In genomic region chr2:204749319-204749718, GRCh38 we compare ENCODE assay signal across 18 cellular contexts.
DNase-seq lines count a peak whose midpoint lies in the region; ATAC-seq, FAIRE-seq and TF ChIP-seq lines count a peak whose summit lies in the region.
"Had no signal": no experiment of that assay in that cellular context is flagged by ENCODE, and none has a peak within 500 bp of the region (broad histone marks: within the 10 kb centered on the region; RNA-seq: fewer than 3 reads in every experiment).

No MANE protein-coding gene starts in this region.

- no peaks in the 10 kb centered on the region for H3K27me3 Mint-ChIP-seq in T-helper 2 cell treated with Interferon-gamma antibody and Interleukin-4, amounts not matched to agents 5 μg/mL and 100 μg/mL, for 36 hours (ENCODE audit: low read depth)
- H3K27me3 Mint-ChIP-seq: activated naive CD8-positive, alpha-beta T cell had no signal

- H3K4me3 ChIP-seq in bronchial epithelial cell (ENCODE audit: low read depth, low read length) (no peak overlapping the region), mesendoderm (ENCODE audit: low read length) (no peak overlapping the region)
- H3K4me3 ChIP-seq: BLaER1 treated with 17β-estradiol and CSF1 and Interleukin-3, amounts not matched to agents 10 nM and 100 nM; colonic mucosa; esophagus squamous epithelium; lung; neural progenitor cell had no signal

- H4K5ac ChIP-seq in mesendoderm (ENCODE audit: low read length), result no peak overlapping the region

- H3K4ac ChIP-seq in mesendoderm (ENCODE audit: low read depth, low read length), result no peak overlapping the region

- no peak overlapping the region for H3K4me3 Mint-ChIP-seq in T-helper 2 cell treated with Interferon-gamma antibody and Interleukin-4, amounts not matched to agents 5 μg/mL and 100 μg/mL, for 36 hours
- H3K4me3 Mint-ChIP-seq: activated naive CD8-positive, alpha-beta T cell; neural progenitor cell had no signal

- no peak overlapping the region for H2AK5ac ChIP-seq in mesendoderm (ENCODE audit: low read length)

- H3K27ac Mint-ChIP-seq in T-helper 2 cell treated with Interferon-gamma antibody and Interleukin-4, amounts not matched to agents 5 μg/mL and 100 μg/mL, for 36 hours, result no peak overlapping the region
- H3K27ac Mint-ChIP-seq: activated naive CD8-positive, alpha-beta T cell; neural progenitor cell had no signal

- H3K27me3 ChIP-seq in bronchial epithelial cell (ENCODE audit: control insufficient read depth, insufficient read depth, low read length) (no peaks in the 10 kb centered on the region), mesendoderm (ENCODE audit: insufficient read depth, low read length, poor library complexity) (no peaks in the 10 kb centered on the region)
- H3K27me3 ChIP-seq: BLaER1 treated with 17β-estradiol and CSF1 and Interleukin-3, amounts not matched to agents 10 nM and 100 nM; colonic mucosa; esophagus squamous epithelium; neural progenitor cell had no signal

- FAIRE-seq in bronchial epithelial cell (lab: Jason Lieb, UNC), result no peak

- no CpG with 5 or more reads among the region's 3 CpGs for WGBS in mesendoderm (ENCODE audit: extremely low coverage, insufficient coverage, low lambda C conversion rate)

- no peak overlapping the region for H4K8ac ChIP-seq in mesendoderm (ENCODE audit: low read depth, low read length)

- H3K36me3 Mint-ChIP-seq in T-helper 2 cell treated with Interferon-gamma antibody and Interleukin-4, amounts not matched to agents 5 μg/mL and 100 μg/mL, for 36 hours (ENCODE audit: low read depth), result peaks cover 1% of the 10 kb centered on the region

- no peaks in the 10 kb centered on the region for H3K4me1 ChIP-seq in mesendoderm (ENCODE audit: control insufficient read depth, low read depth, low read length)
- H3K4me1 ChIP-seq: BLaER1 treated with 17β-estradiol and CSF1 and Interleukin-3, amounts not matched to agents 10 nM and 100 nM; colonic mucosa; esophagus squamous epithelium; neural progenitor cell had no signal

- no peak overlapping the region for H3K18ac ChIP-seq in mesendoderm (ENCODE audit: low read length)

- no peak overlapping the region for H3K56ac ChIP-seq in mesendoderm (ENCODE audit: low read length)

- no peak overlapping the region for H3K23ac ChIP-seq in mesendoderm (ENCODE audit: low read length)

- H3K9ac ChIP-seq in mesendoderm (ENCODE audit: low read length), result no peak overlapping the region
- H3K9ac ChIP-seq: BLaER1 treated with 17β-estradiol and CSF1 and Interleukin-3, amounts not matched to agents 10 nM and 100 nM; neural progenitor cell had no signal

- peak; percentile 48 for DNase-seq in AG20443 (ENCODE audit: low spot score)
- DNase-seq in M059J (ENCODE audit: low read depth), result peak; percentile 56
- peak; percentile 64 for DNase-seq in bronchial epithelial cell (ENCODE audit: low read depth)
- DNase-seq in kidney tubule cell (ENCODE audit: low spot score), result peak; percentile 9
- DNase-seq in NCI-H446 (lab: John Stamatoyannopoulos, UW), result no peak
- no peak for DNase-seq in mesendoderm
- no peak for DNase-seq in T-helper 2 cell treated with Interferon-gamma antibody and Interleukin-4, amounts not matched to agents 5 μg/mL and 100 μg/mL, for 36 hours (ENCODE audit: low spot score)
- DNase-seq: activated CD4-positive, alpha-beta T cell treated with anti-CD3 and anti-CD28 coated beads for 4 hours; colonic mucosa; DMS153; esophagus squamous epithelium; Kasumi-1; NCI-H2029 had no signal

- H3K36me3 ChIP-seq in bronchial epithelial cell (ENCODE audit: control insufficient read depth, insufficient read depth, low read length), result no peaks in the 10 kb centered on the region
- no peaks in the 10 kb centered on the region for H3K36me3 ChIP-seq in mesendoderm (ENCODE audit: control insufficient read depth, insufficient read depth, low read length)
- H3K36me3 ChIP-seq: BLaER1 treated with 17β-estradiol and CSF1 and Interleukin-3, amounts not matched to agents 10 nM and 100 nM; colonic mucosa; esophagus squamous epithelium; neural progenitor cell had no signal

- H3K9me3 Mint-ChIP-seq in T-helper 2 cell treated with Interferon-gamma antibody and Interleukin-4, amounts not matched to agents 5 μg/mL and 100 μg/mL, for 36 hours, result peaks cover 4% of the 10 kb centered on the region

- no peak for ATAC-seq in GM19023 (IDR thresholded peaks at IDR 0.05; ENCODE audit: unreplicated experiment)

- H3K79me2 ChIP-seq in mesendoderm (ENCODE audit: control insufficient read depth, insufficient read depth, low read length), result no peaks in the 10 kb centered on the region

- no peak overlapping the region for H3K4me2 ChIP-seq in mesendoderm (ENCODE audit: low read length)
- H3K4me2 ChIP-seq: BLaER1 treated with 17β-estradiol and CSF1 and Interleukin-3, amounts not matched to agents 10 nM and 100 nM; neural progenitor cell had no signal

- no peaks in the 10 kb centered on the region for H3K79me1 ChIP-seq in mesendoderm (ENCODE audit: low read length)

- TF ChIP-seq CTCF in bronchial epithelial cell (IDR thresholded peaks at IDR 0.05; ENCODE audit: insufficient read depth, low read length, severe bottlenecking), result no peak

- H3K27ac ChIP-seq in mesendoderm (ENCODE audit: low read depth, low read length), result no peak overlapping the region
- H3K27ac ChIP-seq: BLaER1 treated with 17β-estradiol and CSF1 and Interleukin-3, amounts not matched to agents 10 nM and 100 nM; colonic mucosa; esophagus squamous epithelium; neural progenitor cell had no signal

- peaks cover 5% of the 10 kb centered on the region for H3K4me1 Mint-ChIP-seq in T-helper 2 cell treated with Interferon-gamma antibody and Interleukin-4, amounts not matched to agents 5 μg/mL and 100 μg/mL, for 36 hours (ENCODE audit: low read depth)
- H3K4me1 Mint-ChIP-seq: neural progenitor cell had no signal

- H2BK120ac ChIP-seq in mesendoderm (ENCODE audit: low read depth, low read length), result no peak overlapping the region

- H2BK5ac ChIP-seq in mesendoderm (ENCODE audit: low read length), result no peak overlapping the region

- H2BK15ac ChIP-seq in mesendoderm (replicated peaks; ENCODE audit: low read depth), result no peak overlapping the region

Comparison
In these comparisons a context has a peak if more than half of its experiments do, and no peak if none do; other contexts are left out.
1. DNase-seq: peak in AG20443 (single experiment), M059J (single experiment), bronchial epithelial cell (single experiment) and kidney tubule cell (single experiment); none in NCI-H446 (0 of 2), mesendoderm (single experiment) and T-helper 2 cell treated with Interferon-gamma antibody and Interleukin-4, amounts not matched to agents 5 μg/mL and 100 μg/mL, for 36 hours (single experiment).